In genomic region chr16:86448306-86448705, GRCh38 we compare ENCODE assay signal across 1 cellular context.
TF ChIP-seq lines count a peak whose summit lies in the region.

No MANE protein-coding gene starts in this region.

TF ChIP-seq in IMR-90, 13 proteins besides CTCF, POLR2A, EP300 and RAD21:
- TF ChIP-seq CEBPB (IDR thresholded peaks at IDR 0.05; ENCODE audit: low read depth, low read length) (no peak), ELK1 (IDR thresholded peaks at IDR 0.05; ENCODE audit: borderline replicate concordance, low read depth, low read length) (no peak), USF2 (IDR thresholded peaks at IDR 0.05; ENCODE audit: low read depth, low read length) (no peak), FOS (IDR thresholded peaks at IDR 0.05; ENCODE audit: low read depth, low read length) (no peak), RCOR1 (IDR thresholded peaks at IDR 0.05; ENCODE audit: insufficient replicate concordance, low read length) (no peak), MXI1 (IDR thresholded peaks at IDR 0.05; ENCODE audit: borderline replicate concordance, low read depth, low read length) (no peak), RFX5 (IDR thresholded peaks at IDR 0.05; ENCODE audit: low read depth, low read length) (no peak), SMC3 (IDR thresholded peaks at IDR 0.05; ENCODE audit: low read depth, low read length) (no peak), MAZ (IDR thresholded peaks at IDR 0.05; ENCODE audit: borderline replicate concordance, low read depth, low read length) (no peak), CHD1 (IDR thresholded peaks at IDR 0.05; ENCODE audit: low read depth, low read length) (no peak), MAFK (IDR thresholded peaks at IDR 0.05; ENCODE audit: low read depth, low read length) (no peak)
